Comparison of ENCODE assay signal across 10 cellular contexts in the genomic region with DNA sequence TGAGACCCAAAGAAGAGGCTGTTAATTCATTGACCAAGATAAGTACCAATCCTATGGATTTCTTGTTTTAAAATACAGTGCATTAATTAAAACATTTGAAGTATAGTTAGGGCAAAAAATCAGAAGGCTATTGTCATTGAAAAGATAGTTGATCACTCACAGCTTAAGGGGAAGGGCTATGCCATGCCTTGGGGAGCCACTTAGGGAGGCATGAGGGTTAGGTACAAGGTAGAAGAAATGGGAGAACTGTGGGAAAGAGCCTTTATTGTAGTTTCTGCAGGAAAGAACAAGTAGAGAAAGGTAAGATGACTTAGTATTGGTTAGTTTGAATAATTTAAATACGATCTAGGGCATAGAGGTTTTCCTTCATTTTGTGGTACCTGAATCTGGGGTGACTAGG.
"Had no signal": no experiment of that assay in that cellular context is flagged by ENCODE, and none has a peak within 500 bp of the region (broad histone marks: within the 10 kb centered on the region; RNA-seq: fewer than 3 reads in every experiment).

No MANE protein-coding gene starts in this region.

- H3K27ac Mint-ChIP-seq: HFFc6, IgD-negative memory B cell had no signal

- H3K9me3 Mint-ChIP-seq: IgD-negative memory B cell had no signal

- H3K9ac ChIP-seq: KMS-11 had no signal

- H3K36me3 Mint-ChIP-seq: IgD-negative memory B cell had no signal

- H3K9me3 ChIP-seq: HAP-1 had no signal

- ATAC-seq: HCT116, HepG2 had no signal

- H3K36me3 ChIP-seq: HAP-1 had no signal

- H3K4me3 ChIP-seq: HAP-1 had no signal

- H3K27me3 Mint-ChIP-seq: IgD-negative memory B cell had no signal

- H3K27ac ChIP-seq: HL-60, KMS-11 had no signal

- H3K4me3 Mint-ChIP-seq: HFFc6, IgD-negative memory B cell had no signal

- H3K4me2 ChIP-seq: KMS-11 had no signal

- DNase-seq: GOT3, H7, HFFc6, KBM-7 had no signal
